16 cellular contexts compared by ENCODE assay signal in genomic region chr5:54681036-54681435, GRCh38.
DNase-seq lines count a peak whose midpoint lies in the region; ATAC-seq lines count a peak whose summit lies in the region.
"Had no signal": no experiment of that assay in that cellular context is flagged by ENCODE, and none has a peak within 500 bp of the region (broad histone marks: within the 10 kb centered on the region; RNA-seq: fewer than 3 reads in every experiment).

No MANE protein-coding gene starts in this region.

- H3K18ac ChIP-seq in mesenchymal stem cell (ENCODE audit: low read depth in 1 of 2, low read length in 2 of 2): no peak overlapping the region

- intact Hi-C loops in aorta (cut with DNase I): no loop called here
- intact Hi-C loops in activated T-helper 1 cell treated with anti-CD3 and anti-CD28 coated beads, Interleukin-12 subunit alpha, Interleukin-12 subunit beta, Interleukin-2, Interleukin-4 antibody, amounts not matched to agents 30 ng/mL and 10 ng/mL and 1 ng/mL, durations not matched to agents 14 hours and 24 hours and 36 hours (cut with micrococcal nuclease): no loop called here

- H3K27me3 Mint-ChIP-seq in activated T-helper 1 cell treated with anti-CD3 and anti-CD28 coated beads, Interleukin-12 subunit alpha, Interleukin-12 subunit beta, Interleukin-2, Interleukin-4 antibody, amounts not matched to agents 30 ng/mL and 10 ng/mL and 1 ng/mL, durations not matched to agents 14 hours and 24 hours and 36 hours (ENCODE audit: insufficient read depth): peaks cover 8% of the 10 kb centered on the region
- H3K27me3 Mint-ChIP-seq: B cell; CD4-positive, alpha-beta T cell had no signal

- H3K9me3 ChIP-seq in adipocyte (ENCODE audit: control insufficient read depth, low read length) (no peaks in the 10 kb centered on the region), mesenchymal stem cell (ENCODE audit: control insufficient read depth, low read length) (no peaks in the 10 kb centered on the region), aorta (ENCODE audit: control insufficient read depth, low read length) (no peaks in the 10 kb centered on the region)
- H3K9me3 ChIP-seq: HAP-1 had no signal

- H3K4me3 ChIP-seq in adipocyte (ENCODE audit: low read length) (no peak overlapping the region), mesenchymal stem cell (ENCODE audit: insufficient read depth in 1 of 2, low read depth in 1 of 2, low read length in 2 of 2) (no peak overlapping the region), aorta (ENCODE audit: low read length in 2 of 2) (no peak overlapping the region)
- H3K4me3 ChIP-seq: HAP-1, K562 had no signal

- ATAC-seq in aorta (ENCODE audit: low FRiP score) (no peak), GM21619 (IDR thresholded peaks at IDR 0.05; ENCODE audit: unreplicated experiment) (no peak)
- ATAC-seq: K562 had no signal

- peaks cover 7% of the 10 kb centered on the region for H3K36me3 Mint-ChIP-seq in activated T-helper 1 cell treated with anti-CD3 and anti-CD28 coated beads, Interleukin-12 subunit alpha, Interleukin-12 subunit beta, Interleukin-2, Interleukin-4 antibody, amounts not matched to agents 30 ng/mL and 10 ng/mL and 1 ng/mL, durations not matched to agents 14 hours and 24 hours and 36 hours (ENCODE audit: low read depth)

- H4K91ac ChIP-seq in mesenchymal stem cell (ENCODE audit: low read length): no peak overlapping the region

- H3K9me3 Mint-ChIP-seq in activated T-helper 1 cell treated with anti-CD3 and anti-CD28 coated beads, Interleukin-12 subunit alpha, Interleukin-12 subunit beta, Interleukin-2, Interleukin-4 antibody, amounts not matched to agents 30 ng/mL and 10 ng/mL and 1 ng/mL, durations not matched to agents 14 hours and 24 hours and 36 hours: peaks cover 8% of the 10 kb centered on the region
- H3K9me3 Mint-ChIP-seq: CD4-positive, alpha-beta T cell had no signal

- DNase-seq in EH (ENCODE audit: low read depth): peak; percentile 44
- no peak for DNase-seq in adipocyte (ENCODE audit: low read depth)
- no peak for DNase-seq in mesenchymal stem cell
- DNase-seq in aorta: no peak
- DNase-seq in midbrain (lab: John Stamatoyannopoulos, UW): no peak
- DNase-seq in activated T-helper 1 cell treated with anti-CD3 and anti-CD28 coated beads, Interleukin-12 subunit alpha, Interleukin-12 subunit beta, Interleukin-2, Interleukin-4 antibody, amounts not matched to agents 30 ng/mL and 10 ng/mL and 1 ng/mL, durations not matched to agents 14 hours and 24 hours and 36 hours (ENCODE audit: low spot score): no peak
- DNase-seq: ACHN; C1 segment of cervical spinal cord; Calu3; CD4-positive, alpha-beta T cell; DMS 273 treated with DMSO at 0.1 percent for 48 hours had no signal

- H3K27ac Mint-ChIP-seq in activated T-helper 1 cell treated with anti-CD3 and anti-CD28 coated beads, Interleukin-12 subunit alpha, Interleukin-12 subunit beta, Interleukin-2, Interleukin-4 antibody, amounts not matched to agents 30 ng/mL and 10 ng/mL and 1 ng/mL, durations not matched to agents 14 hours and 24 hours and 36 hours: no peak overlapping the region
- H3K27ac Mint-ChIP-seq: B cell; CD4-positive, alpha-beta T cell had no signal

- no peak overlapping the region for H2BK120ac ChIP-seq in mesenchymal stem cell (ENCODE audit: low read depth, low read length)

- H3K4me1 ChIP-seq in adipocyte (ENCODE audit: control insufficient read depth, insufficient read depth, low read length): peaks cover 27% of the 10 kb centered on the region
- peaks cover 2% of the 10 kb centered on the region for H3K4me1 ChIP-seq in mesenchymal stem cell (ENCODE audit: control insufficient read depth, insufficient read depth, low read depth, low read length)
- H3K4me1 ChIP-seq in aorta (ENCODE audit: control insufficient read depth in 1 of 2, insufficient read depth in 2 of 2, low read length in 2 of 2): peaks cover 1 to 4% of the 10 kb centered on the region in 2 donors
- H3K4me1 ChIP-seq: HAP-1 had no signal

- H3K14ac ChIP-seq in mesenchymal stem cell (ENCODE audit: low read length in 2 of 2): no peak overlapping the region

- no peak overlapping the region for H3K4me2 ChIP-seq in mesenchymal stem cell (ENCODE audit: low read length, poor library complexity, severe bottlenecking)

- no peak overlapping the region for H2AK5ac ChIP-seq in mesenchymal stem cell (ENCODE audit: low read length, severe bottlenecking)

- no peak overlapping the region for H2BK15ac ChIP-seq in mesenchymal stem cell (ENCODE audit: low read depth, poor library complexity, severe bottlenecking)

- H3K36me3 ChIP-seq in adipocyte (ENCODE audit: control insufficient read depth, insufficient read depth, low read length, severe bottlenecking): no peaks in the 10 kb centered on the region
- no peaks in the 10 kb centered on the region for H3K36me3 ChIP-seq in mesenchymal stem cell (ENCODE audit: control insufficient read depth in 1 of 2, insufficient read depth in 2 of 2, low read depth in 1 of 2, low read length in 2 of 2)
- no peaks in the 10 kb centered on the region for H3K36me3 ChIP-seq in aorta (ENCODE audit: control insufficient read depth in 1 of 2, insufficient read depth in 2 of 2, low read length in 1 of 2)
- H3K36me3 ChIP-seq: HAP-1 had no signal

- WGBS in mesenchymal stem cell: 100% methylated on average over 1 of the region's 3 CpGs
- 15 to 24% methylated on average over 3 of the region's 3 CpGs for WGBS in aorta, 2 donors

- H3K4ac ChIP-seq in mesenchymal stem cell (ENCODE audit: low read depth in 1 of 2, low read length in 2 of 2): no peak overlapping the region

- H2AFZ ChIP-seq in mesenchymal stem cell (ENCODE audit: low read depth, low read length): no peak overlapping the region

- no peak overlapping the region for H3K4me3 Mint-ChIP-seq in activated T-helper 1 cell treated with anti-CD3 and anti-CD28 coated beads, Interleukin-12 subunit alpha, Interleukin-12 subunit beta, Interleukin-2, Interleukin-4 antibody, amounts not matched to agents 30 ng/mL and 10 ng/mL and 1 ng/mL, durations not matched to agents 14 hours and 24 hours and 36 hours
- H3K4me3 Mint-ChIP-seq: B cell; CD4-positive, alpha-beta T cell had no signal

- no peak overlapping the region for H3K23ac ChIP-seq in mesenchymal stem cell (ENCODE audit: low read length in 2 of 2)

- H3K27ac ChIP-seq in mesenchymal stem cell (ENCODE audit: low read length, poor library complexity, severe bottlenecking): no peak overlapping the region
- H3K27ac ChIP-seq in aorta (ENCODE audit: low read depth in 1 of 2, low read length in 2 of 2): peak overlapping the region; percentile 36 to 79
- H3K27ac ChIP-seq: HL-60 had no signal

- H3K9ac ChIP-seq in adipocyte (ENCODE audit: low read length) (peak overlapping the region; percentile 59), mesenchymal stem cell (ENCODE audit: low read length) (peak overlapping the region; percentile 39)

- H4K8ac ChIP-seq in mesenchymal stem cell (ENCODE audit: low read length): no peak overlapping the region

- H3K27me3 ChIP-seq in adipocyte (replicated peaks; ENCODE audit: control insufficient read depth, insufficient read depth, low read length) (no peaks in the 10 kb centered on the region), mesenchymal stem cell (ENCODE audit: control insufficient read depth in 1 of 2, insufficient read depth in 1 of 2, low read length in 2 of 2) (no peaks in the 10 kb centered on the region), aorta (ENCODE audit: control insufficient read depth in 1 of 2, insufficient read depth in 2 of 2, low read length in 1 of 2) (no peaks in the 10 kb centered on the region)

- H3K4me1 Mint-ChIP-seq in activated T-helper 1 cell treated with anti-CD3 and anti-CD28 coated beads, Interleukin-12 subunit alpha, Interleukin-12 subunit beta, Interleukin-2, Interleukin-4 antibody, amounts not matched to agents 30 ng/mL and 10 ng/mL and 1 ng/mL, durations not matched to agents 14 hours and 24 hours and 36 hours (ENCODE audit: low read depth): peaks cover 11% of the 10 kb centered on the region

- no peak overlapping the region for H2BK5ac ChIP-seq in mesenchymal stem cell (ENCODE audit: low read depth, low read length, poor library complexity, severe bottlenecking)

- H3K79me1 ChIP-seq in mesenchymal stem cell (replicated peaks; ENCODE audit: low read length, poor library complexity, severe bottlenecking): no peaks in the 10 kb centered on the region

- no peak overlapping the region for H2BK12ac ChIP-seq in mesenchymal stem cell (ENCODE audit: low read length in 2 of 2)
